In the genomic region with DNA sequence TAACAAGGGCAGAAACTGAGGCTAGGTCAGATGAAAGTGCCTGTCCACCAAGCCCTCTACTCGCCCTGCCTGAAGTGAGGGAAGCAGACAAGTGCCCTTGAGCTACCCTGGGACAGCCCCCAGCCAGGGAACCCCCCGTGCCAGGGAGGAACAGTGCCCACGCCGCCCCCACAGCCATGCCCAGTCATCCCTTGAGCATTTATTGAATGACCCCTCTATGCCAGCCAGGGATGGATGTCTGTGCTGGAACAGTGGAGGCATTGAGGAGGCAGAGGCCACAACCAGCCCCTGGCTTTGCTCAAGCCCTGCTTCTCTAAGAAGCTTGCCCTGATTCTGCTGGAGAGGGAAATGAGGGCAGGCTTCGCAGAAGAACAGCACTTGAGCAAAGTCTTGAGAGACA, we compare ENCODE assay signal across 18 cellular contexts. TPM values are rescaled to one million over a fixed set of nuclear protein-coding genes. Genes with fewer than 3 reads are reported as not detected.
DNase-seq lines count a peak whose midpoint lies in the region; ATAC-seq and TF ChIP-seq lines count a peak whose summit lies in the region.
"Had no signal": no experiment of that assay in that cellular context is flagged by ENCODE, and none has a peak within 500 bp of the region (broad histone marks: within the 10 kb centered on the region; RNA-seq: fewer than 3 reads in every experiment).

No MANE protein-coding gene starts in this region.

- no peak overlapping the region for H3K27ac ChIP-seq in SK-N-SH (ENCODE audit: low read depth in 2 of 2, low read length in 1 of 2)
- peak overlapping the region in 57 of 59 donors; percentile 4 to 88 (median 75) for H3K27ac ChIP-seq in dorsolateral prefrontal cortex
- H3K27ac ChIP-seq in temporal lobe (ENCODE audit: low read depth, low read length) = peak overlapping the region; percentile 47
- H3K27ac ChIP-seq: 22Rv1 had no signal

- no peak for TF ChIP-seq RAD21 in SK-N-SH (IDR thresholded peaks at IDR 0.05; ENCODE audit: low read length)

- H4K20me1 ChIP-seq in SK-N-SH (ENCODE audit: insufficient read depth) = no peaks in the 10 kb centered on the region

- H2AFZ ChIP-seq in SK-N-SH (ENCODE audit: low read depth) = no peak overlapping the region

- TF ChIP-seq EP300 in SK-N-SH (IDR thresholded peaks at IDR 0.05; ENCODE audit: borderline replicate concordance in 1 of 2, low read depth in 1 of 2, low read length in 1 of 2) = no peak

- no peaks in the 10 kb centered on the region for H3K36me3 ChIP-seq in SK-N-SH (replicated peaks in 1 of 2; ENCODE audit: control insufficient read depth in 1 of 2, insufficient read depth in 2 of 2, low read length in 1 of 2)
- H3K36me3 ChIP-seq: HAP-1 had no signal

- no peaks in the 10 kb centered on the region for H3K9me3 ChIP-seq in SK-N-SH
- H3K9me3 ChIP-seq: Caco-2, HAP-1 had no signal

- H3K79me2 ChIP-seq in SK-N-SH (ENCODE audit: insufficient read depth) = no peaks in the 10 kb centered on the region

- TF ChIP-seq CTCF in SK-N-SH (IDR thresholded peaks at IDR 0.05) = no peak
- TF ChIP-seq CTCF in dorsolateral prefrontal cortex (IDR thresholded peaks at IDR 0.05 in 54 of 56, conservative IDR thresholded peaks at IDR 0.05 in 2 of 56; ENCODE audit: low read depth in 1 of 56, partially characterized antibody in 56 of 56) = peak in 1 of 56 donors; percentile 14

- CTCF ChIA-PET in SK-N-SH (lab: Yijun Ruan, JAX) = interaction anchor here (0.9 to 20.3 kb wide), 14 partner anchors 11 to 345 kb away, joined by 3 to 1401 read pairs (median 24); a partner anchor contains a TSS

- intact Hi-C loops in dorsolateral prefrontal cortex (cut with DNase I) = loop anchor here (5.0 to 10.0 kb wide), 4 partner anchors 103 to 208 kb away; no protein-coding TSS in a partner anchor

- H3K27me3 ChIP-seq in SK-N-SH (ENCODE audit: insufficient read depth) = no peaks in the 10 kb centered on the region
- no peaks in the 10 kb centered on the region for H3K27me3 ChIP-seq in dorsolateral prefrontal cortex

- DNase-seq in SK-N-SH (peak; percentile 6), dorsolateral prefrontal cortex (peak in 5 of 10 donors; percentile 53 to 66 (median 63)), midbrain (lab: John Stamatoyannopoulos, UW) (peak; percentile 64)
- DNase-seq: KG1, NCI-H1092 treated with DMSO at 0.1 percent for 48 hours, NCI-H1694, NCI-H345, NCI-H69 had no signal

- H3K4me3 ChIP-seq in SK-N-SH (ENCODE audit: low read depth in 2 of 2, low read length in 1 of 2) (no peak overlapping the region), dorsolateral prefrontal cortex (no peak overlapping the region)
- H3K4me3 ChIP-seq: HAP-1 had no signal

- 100% methylated on average over 1 of the region's 5 CpGs for WGBS in SK-N-SH (ENCODE audit: low lambda C conversion rate)

- POLR2A ChIA-PET in SK-N-SH (lab: Yijun Ruan, JAX) = interaction anchor here (1.1 to 1.3 kb wide), 2 partner anchors 88 to 102 kb away, joined by 3 read pairs; no protein-coding TSS in a partner anchor

- H3K9ac ChIP-seq in SK-N-SH = no peak overlapping the region

- H3K4me2 ChIP-seq in SK-N-SH = no peak overlapping the region

- no peaks in the 10 kb centered on the region for H3K9me2 ChIP-seq in SK-N-SH

- ATAC-seq in SK-N-SH treated with all-trans-retinoic acid at 6 μM for 48 hours (no peak), GM19328 (IDR thresholded peaks at IDR 0.05; ENCODE audit: unreplicated experiment) (no peak), HG03442 (IDR thresholded peaks at IDR 0.05; ENCODE audit: unreplicated experiment) (no peak), GM19452 (IDR thresholded peaks at IDR 0.05; ENCODE audit: unreplicated experiment) (no peak)

- H3K4me1 ChIP-seq in SK-N-SH (ENCODE audit: control insufficient read depth in 1 of 2, insufficient read depth in 2 of 2, low read depth in 1 of 2, low read length in 1 of 2) = peaks cover 0 to 31% of the 10 kb centered on the region in 2 experiments; a peak in 1 of 4 replicates

- no peaks in the 10 kb centered on the region for H3F3A ChIP-seq in SK-N-SH (replicated peaks; ENCODE audit: insufficient read depth)

TF ChIP-seq in SK-N-SH, 30 proteins besides CTCF, POLR2A, EP300 and RAD21:
- TF ChIP-seq NRF1 (IDR thresholded peaks at IDR 0.05; ENCODE audit: low read depth, low read length) = no peak
- TF ChIP-seq, protein P1, sequence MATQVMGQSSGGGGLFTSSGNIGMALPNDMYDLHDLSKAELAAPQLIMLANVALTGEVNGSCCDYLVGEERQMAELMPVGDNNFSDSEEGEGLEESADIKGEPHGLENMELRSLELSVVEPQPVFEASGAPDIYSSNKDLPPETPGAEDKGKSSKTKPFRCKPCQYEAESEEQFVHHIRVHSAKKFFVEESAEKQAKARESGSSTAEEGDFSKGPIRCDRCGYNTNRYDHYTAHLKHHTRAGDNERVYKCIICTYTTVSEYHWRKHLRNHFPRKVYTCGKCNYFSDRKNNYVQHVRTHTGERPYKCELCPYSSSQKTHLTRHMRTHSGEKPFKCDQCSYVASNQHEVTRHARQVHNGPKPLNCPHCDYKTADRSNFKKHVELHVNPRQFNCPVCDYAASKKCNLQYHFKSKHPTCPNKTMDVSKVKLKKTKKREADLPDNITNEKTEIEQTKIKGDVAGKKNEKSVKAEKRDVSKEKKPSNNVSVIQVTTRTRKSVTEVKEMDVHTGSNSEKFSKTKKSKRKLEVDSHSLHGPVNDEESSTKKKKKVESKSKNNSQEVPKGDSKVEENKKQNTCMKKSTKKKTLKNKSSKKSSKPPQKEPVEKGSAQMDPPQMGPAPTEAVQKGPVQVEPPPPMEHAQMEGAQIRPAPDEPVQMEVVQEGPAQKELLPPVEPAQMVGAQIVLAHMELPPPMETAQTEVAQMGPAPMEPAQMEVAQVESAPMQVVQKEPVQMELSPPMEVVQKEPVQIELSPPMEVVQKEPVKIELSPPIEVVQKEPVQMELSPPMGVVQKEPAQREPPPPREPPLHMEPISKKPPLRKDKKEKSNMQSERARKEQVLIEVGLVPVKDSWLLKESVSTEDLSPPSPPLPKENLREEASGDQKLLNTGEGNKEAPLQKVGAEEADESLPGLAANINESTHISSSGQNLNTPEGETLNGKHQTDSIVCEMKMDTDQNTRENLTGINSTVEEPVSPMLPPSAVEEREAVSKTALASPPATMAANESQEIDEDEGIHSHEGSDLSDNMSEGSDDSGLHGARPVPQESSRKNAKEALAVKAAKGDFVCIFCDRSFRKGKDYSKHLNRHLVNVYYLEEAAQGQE (IDR thresholded peaks at IDR 0.05; ENCODE audit: low read depth, low read length) = no peak

TF ChIP-seq in SK-N-SH treated with all-trans-retinoic acid at 6 μM for 48 hours, 23 proteins besides CTCF, POLR2A, EP300 and RAD21 (continues in another document):
- no peak for TF ChIP-seq CSDC2 (CRISPR knock-in tag; IDR thresholded peaks at IDR 0.05)
- TF ChIP-seq TOX (CRISPR knock-in tag; IDR thresholded peaks at IDR 0.05; ENCODE audit: borderline replicate concordance) = no peak
- TF ChIP-seq, protein P2, sequence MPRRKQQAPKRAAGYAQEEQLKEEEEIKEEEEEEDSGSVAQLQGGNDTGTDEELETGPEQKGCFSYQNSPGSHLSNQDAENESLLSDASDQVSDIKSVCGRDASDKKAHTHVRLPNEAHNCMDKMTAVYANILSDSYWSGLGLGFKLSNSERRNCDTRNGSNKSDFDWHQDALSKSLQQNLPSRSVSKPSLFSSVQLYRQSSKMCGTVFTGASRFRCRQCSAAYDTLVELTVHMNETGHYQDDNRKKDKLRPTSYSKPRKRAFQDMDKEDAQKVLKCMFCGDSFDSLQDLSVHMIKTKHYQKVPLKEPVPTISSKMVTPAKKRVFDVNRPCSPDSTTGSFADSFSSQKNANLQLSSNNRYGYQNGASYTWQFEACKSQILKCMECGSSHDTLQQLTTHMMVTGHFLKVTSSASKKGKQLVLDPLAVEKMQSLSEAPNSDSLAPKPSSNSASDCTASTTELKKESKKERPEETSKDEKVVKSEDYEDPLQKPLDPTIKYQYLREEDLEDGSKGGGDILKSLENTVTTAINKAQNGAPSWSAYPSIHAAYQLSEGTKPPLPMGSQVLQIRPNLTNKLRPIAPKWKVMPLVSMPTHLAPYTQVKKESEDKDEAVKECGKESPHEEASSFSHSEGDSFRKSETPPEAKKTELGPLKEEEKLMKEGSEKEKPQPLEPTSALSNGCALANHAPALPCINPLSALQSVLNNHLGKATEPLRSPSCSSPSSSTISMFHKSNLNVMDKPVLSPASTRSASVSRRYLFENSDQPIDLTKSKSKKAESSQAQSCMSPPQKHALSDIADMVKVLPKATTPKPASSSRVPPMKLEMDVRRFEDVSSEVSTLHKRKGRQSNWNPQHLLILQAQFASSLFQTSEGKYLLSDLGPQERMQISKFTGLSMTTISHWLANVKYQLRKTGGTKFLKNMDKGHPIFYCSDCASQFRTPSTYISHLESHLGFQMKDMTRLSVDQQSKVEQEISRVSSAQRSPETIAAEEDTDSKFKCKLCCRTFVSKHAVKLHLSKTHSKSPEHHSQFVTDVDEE (CRISPR knock-in tag; IDR thresholded peaks at IDR 0.05) = no peak
- no peak for TF ChIP-seq OSR1 (CRISPR knock-in tag; IDR thresholded peaks at IDR 0.05)
- no peak for TF ChIP-seq ZFP3 (CRISPR knock-in tag; IDR thresholded peaks at IDR 0.05)
- no peak for TF ChIP-seq BACH2 (CRISPR knock-in tag; IDR thresholded peaks at IDR 0.05; ENCODE audit: borderline replicate concordance)

RNA-seq across cellular contexts. Expression of a gene that starts 3.7 kb away (rescaled TPM):
- polyA plus RNA-seq in SK-N-SH (2012; rRNA removed) = 0.10 and 0.21 TPM in 2 replicates
- 0.04 and 0.09 TPM in 2 replicates for polyA plus RNA-seq in SK-N-SH (2012; cell fraction: cytosol; rRNA removed)
- 0.56 and 0.59 TPM in 2 replicates for polyA plus RNA-seq in SK-N-SH (2012; cell fraction: nucleus; rRNA removed)
- total RNA-seq in dorsolateral prefrontal cortex (1 to 10 TPM in 92 of 120 experiments, under 1 TPM in 28; 0.34 to 8.9 (median 1.6) TPM), temporal lobe (0.25 TPM)
- total RNA-seq: Caco-2, M059J had no signal
- polyA plus RNA-seq: CD14-positive monocyte had no signal

RNA-seq across cellular contexts. Expression of a gene that starts 7.4 kb away (rescaled TPM):
- polyA plus RNA-seq in SK-N-SH (2012; rRNA removed) = 0.08 and 0.10 TPM in 2 replicates
- not detected in 2 replicates for polyA plus RNA-seq in SK-N-SH (2012; cell fraction: cytosol; rRNA removed)
- 0.06 TPM in 1 of 2 replicates, not detected in the other for polyA plus RNA-seq in SK-N-SH (2012; cell fraction: nucleus; rRNA removed)
- total RNA-seq in dorsolateral prefrontal cortex (1 to 10 TPM in 46 of 120 experiments, under 1 TPM in 61, not detected in 13; 0.29 to 5.2 (median 0.92) TPM), temporal lobe (0.74 TPM)
- total RNA-seq: Caco-2 had no signal
- polyA plus RNA-seq: CD14-positive monocyte had no signal

RNA-seq across cellular contexts. Expression of a gene that starts 18.5 kb away (rescaled TPM):
- not detected in 2 replicates for polyA plus RNA-seq in SK-N-SH (2012; rRNA removed)
- not detected in 2 replicates for polyA plus RNA-seq in SK-N-SH (2012; cell fraction: cytosol; rRNA removed)
- not detected in 2 replicates for polyA plus RNA-seq in SK-N-SH (2012; cell fraction: nucleus; rRNA removed)
- total RNA-seq in dorsolateral prefrontal cortex = not detected
- not detected for total RNA-seq in temporal lobe
- total RNA-seq: Caco-2, M059J had no signal
- polyA plus RNA-seq: CD14-positive monocyte had no signal

RNA-seq across cellular contexts. Expression of a gene that starts 56.3 kb away (rescaled TPM):
- 21.5 and 23.4 TPM in 2 replicates for polyA plus RNA-seq in SK-N-SH (2012; rRNA removed)
- polyA plus RNA-seq in SK-N-SH (2012; cell fraction: cytosol; rRNA removed) = 25.5 and 28.2 TPM in 2 replicates
- 16.0 and 24.4 TPM in 2 replicates for polyA plus RNA-seq in SK-N-SH (2012; cell fraction: nucleus; rRNA removed)
- total RNA-seq in dorsolateral prefrontal cortex = 10 to 100 TPM in 117 of 120 experiments, 1 to 10 TPM in 3; 9.2 to 27.7 (median 16.1) TPM
- 15.0 TPM for total RNA-seq in temporal lobe

Comparison
In these comparisons a context has a peak if more than half of its experiments do, and no peak if none do; other contexts are left out.
1. H3K27ac ChIP-seq: peak in dorsolateral prefrontal cortex (57 of 59) and temporal lobe (single experiment); none in SK-N-SH (0 of 2).